In genomic region chr17:5128905-5129535, GRCh38 we compare ENCODE assay signal across 32 cellular contexts. TPM values are rescaled to one million over a fixed set of nuclear protein-coding genes. Genes with fewer than 3 reads are reported as not detected.
"Had no signal": no experiment of that assay in that cellular context is flagged by ENCODE, and none has a peak within 500 bp of the region (broad histone marks: within the 10 kb centered on the region; RNA-seq: fewer than 3 reads in every experiment).

No MANE protein-coding gene starts in this region.

- H3K9me3 Mint-ChIP-seq: activated CD8-positive, alpha-beta T cell treated with anti-CD3 and anti-CD28 coated beads for 36 hours; activated naive CD4-positive, alpha-beta T cell treated with anti-CD3 and anti-CD28 coated beads for 36 hours; activated naive CD8-positive, alpha-beta T cell treated with anti-CD3 and anti-CD28 coated beads for 36 hours; effector memory CD8-positive, alpha-beta T cell; naive thymus-derived CD8-positive, alpha-beta T cell; neural crest cell had no signal

- H2AFZ ChIP-seq: hepatocyte had no signal

- H3K4me3 Mint-ChIP-seq: activated CD8-positive, alpha-beta memory T cell treated with anti-CD3 and anti-CD28 coated beads, Interleukin-2, amount 10 ng/mL, durations not matched to agents 7 days and 5 days; activated CD8-positive, alpha-beta T cell treated with anti-CD3 and anti-CD28 coated beads for 36 hours; activated naive CD4-positive, alpha-beta T cell treated with anti-CD3 and anti-CD28 coated beads for 36 hours; activated naive CD8-positive, alpha-beta T cell treated with anti-CD3 and anti-CD28 coated beads for 36 hours; effector memory CD8-positive, alpha-beta T cell; naive thymus-derived CD8-positive, alpha-beta T cell; neural crest cell had no signal

- H3K9me3 ChIP-seq: adrenal gland, body of pancreas, gastroesophageal sphincter, tibial nerve, uterus had no signal

- H3K4me3 ChIP-seq: adrenal gland, body of pancreas, coronary artery, dorsolateral prefrontal cortex, gastroesophageal sphincter, hepatocyte, SK-N-MC, tibial nerve, uterus had no signal

- ATAC-seq: activated CD8-positive, alpha-beta memory T cell treated with anti-CD3 and anti-CD28 coated beads, Interleukin-2, amount 10 ng/mL, durations not matched to agents 7 days and 5 days; activated CD8-positive, alpha-beta T cell treated with anti-CD3 and anti-CD28 coated beads for 36 hours; body of pancreas; effector memory CD8-positive, alpha-beta T cell; gastroesophageal sphincter; left cardiac atrium; naive thymus-derived CD8-positive, alpha-beta T cell had no signal

- H3K4me1 ChIP-seq: adrenal gland, body of pancreas, gastroesophageal sphincter, tibial nerve, uterus had no signal

- H3K27me3 ChIP-seq: adrenal gland, body of pancreas, dorsolateral prefrontal cortex, hepatocyte, uterus had no signal

- H3K4me2 ChIP-seq: hepatocyte had no signal

- H3K79me2 ChIP-seq: hepatocyte had no signal

- H3K27ac ChIP-seq: adrenal gland, body of pancreas, coronary artery, dorsolateral prefrontal cortex, gastroesophageal sphincter, hepatocyte, SK-N-MC, tibial nerve, uterus had no signal

- H3K4me1 Mint-ChIP-seq: activated CD8-positive, alpha-beta memory T cell treated with anti-CD3 and anti-CD28 coated beads, Interleukin-2, amount 10 ng/mL, durations not matched to agents 7 days and 5 days; activated naive CD8-positive, alpha-beta T cell treated with anti-CD3 and anti-CD28 coated beads for 36 hours; naive thymus-derived CD8-positive, alpha-beta T cell; neural crest cell had no signal

- H3K36me3 ChIP-seq: adrenal gland, gastroesophageal sphincter, tibial nerve, uterus had no signal

- H3K27ac Mint-ChIP-seq: activated CD8-positive, alpha-beta memory T cell treated with anti-CD3 and anti-CD28 coated beads, Interleukin-2, amount 10 ng/mL, durations not matched to agents 7 days and 5 days; activated CD8-positive, alpha-beta T cell treated with anti-CD3 and anti-CD28 coated beads for 36 hours; activated naive CD4-positive, alpha-beta T cell treated with anti-CD3 and anti-CD28 coated beads for 36 hours; activated naive CD8-positive, alpha-beta T cell treated with anti-CD3 and anti-CD28 coated beads for 36 hours; effector memory CD8-positive, alpha-beta T cell; naive thymus-derived CD8-positive, alpha-beta T cell had no signal

- H3K36me3 Mint-ChIP-seq: activated CD8-positive, alpha-beta memory T cell treated with anti-CD3 and anti-CD28 coated beads, Interleukin-2, amount 10 ng/mL, durations not matched to agents 7 days and 5 days; activated naive CD8-positive, alpha-beta T cell treated with anti-CD3 and anti-CD28 coated beads for 36 hours; naive thymus-derived CD8-positive, alpha-beta T cell had no signal

- DNase-seq: activated CD4-positive, alpha-beta T cell treated with anti-CD3 and anti-CD28 coated beads, Interleukin-2, amount 50 U/mL, for 1 hour; activated CD4-positive, CD25-positive, alpha-beta regulatory T cell treated with anti-CD3 and anti-CD28 coated beads, Interleukin-2, amount 50 U/mL, for 72 hours; activated CD8-positive, alpha-beta T cell treated with anti-CD3 and anti-CD28 coated beads for 36 hours; activated effector memory CD4-positive, alpha-beta T cell treated with anti-CD3 and anti-CD28 coated beads, Interleukin-2, amount 50 U/mL, for 16 hours; activated naive CD4-positive, alpha-beta T cell treated with anti-CD3 and anti-CD28 coated beads for 36 hours; activated naive CD8-positive, alpha-beta T cell treated with anti-CD3 and anti-CD28 coated beads for 36 hours; activated T-cell treated with anti-CD3 and anti-CD28 coated beads for 4 hours; body of pancreas; cerebellar nuclear complex; dorsolateral prefrontal cortex; effector memory CD8-positive, alpha-beta T cell; erythroblast; left cardiac atrium; midbrain; occipital lobe; retina; stimulated activated CD4-positive, alpha-beta T cell treated with anti-CD3 and anti-CD28 coated beads, Interleukin-15, amount 100 ng/mL, for 24 hours; stimulated activated naive CD4-positive, alpha-beta T cell; T-helper 9 cell; uterus had no signal

RNA-seq across cellular contexts. Expression of gene USP6, which starts 13.2 kb away (rescaled TPM):
- total RNA-seq: body of pancreas, fibroblast of lung, fibroblast of villous mesenchyme had no signal
- polyA plus RNA-seq: keratinocyte had no signal
